14 cellular contexts compared by ENCODE assay signal in the genomic region with DNA sequence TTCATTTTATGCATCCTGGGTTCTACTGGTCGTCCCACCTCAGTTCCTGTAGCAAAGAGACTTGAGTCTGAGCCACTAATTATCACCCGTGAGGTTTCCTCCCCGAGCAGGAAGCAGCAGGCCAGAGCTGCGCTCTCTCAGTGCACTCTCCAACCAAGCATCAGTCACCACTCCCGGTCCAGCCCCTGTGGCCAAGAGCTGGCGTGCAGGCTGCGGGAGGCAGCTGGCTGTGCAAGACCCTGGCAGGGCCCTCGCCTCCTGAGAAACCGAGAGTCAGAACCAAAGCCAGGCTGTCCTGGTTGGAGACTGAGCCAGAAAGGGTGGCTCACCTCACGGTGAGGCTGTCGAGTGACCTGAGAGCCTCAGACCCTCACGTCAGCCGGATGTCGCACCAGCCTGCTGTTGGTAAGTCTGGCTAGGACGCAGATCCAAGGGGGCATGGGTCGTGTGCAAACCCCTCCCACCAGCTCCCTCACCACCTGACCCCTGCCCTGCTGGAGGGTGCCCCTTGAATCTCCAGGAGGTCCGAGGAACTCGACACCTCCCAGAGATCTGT. TPM values are rescaled to one million over a fixed set of nuclear protein-coding genes. Genes with fewer than 3 reads are reported as not detected.
DNase-seq lines count a peak whose midpoint lies in the region; ATAC-seq, FAIRE-seq and TF ChIP-seq lines count a peak whose summit lies in the region.
"Had no signal": no experiment of that assay in that cellular context is flagged by ENCODE, and none has a peak within 500 bp of the region (broad histone marks: within the 10 kb centered on the region; RNA-seq: fewer than 3 reads in every experiment).

No MANE protein-coding gene starts in this region.

- TF ChIP-seq POLR2A in H1 (IDR thresholded peaks at IDR 0.05; ENCODE audit: control extremely low read depth in 1 of 2, low read depth in 2 of 2, low read length in 2 of 2) = no peak

- H3K36me3 ChIP-seq in H1 (ENCODE audit: control insufficient read depth in 2 of 4, insufficient read depth in 4 of 4, low read length in 3 of 4) (no peaks in the 10 kb centered on the region), psoas muscle (ENCODE audit: insufficient read depth in 1 of 2, low read depth in 1 of 2) (peaks cover 0 to 5% of the 10 kb centered on the region in 2 donors), MM.1S (replicated peaks; ENCODE audit: insufficient read depth, low read length) (no peaks in the 10 kb centered on the region), OCI-LY7 (ENCODE audit: insufficient read depth, low read length) (no peaks in the 10 kb centered on the region)

- H3K4me2 ChIP-seq in H1 (ENCODE audit: insufficient read depth in 1 of 2, low read depth in 2 of 2, low read length in 2 of 2) (no peak overlapping the region), MM.1S (ENCODE audit: low read depth, low read length) (no peak overlapping the region), OCI-LY7 (ENCODE audit: low read length) (no peak overlapping the region)

- DNase-seq in ELF-1 (ENCODE audit: low read depth, low spot score) = peak; percentile 54
- DNase-seq in NCI-H2227 (lab: John Stamatoyannopoulos, UW; ENCODE audit: unreplicated experiment) = peak; percentile 57
- no peak for DNase-seq in H1 (ENCODE audit: low read depth in 1 of 2, low spot score in 2 of 2)
- DNase-seq in psoas muscle = peak; percentile 56 to 84
- no peak for DNase-seq in MM.1S
- DNase-seq in NCI-H1694 treated with DMSO at 0.1 percent for 48 hours (lab: John Stamatoyannopoulos, UW) = no peak
- no peak for DNase-seq in OCI-LY7 (ENCODE audit: low spot score)
- no peak for DNase-seq in NCI-H1105 treated with DMSO at 0.1 percent for 48 hours (lab: John Stamatoyannopoulos, UW)
- DNase-seq: activated CD4-positive, alpha-beta T cell treated with anti-CD3 and anti-CD28 coated beads for 48 hours; activated T-cell treated with anti-CD3 and anti-CD28 coated beads, Interleukin-2, amount 50 U/mL, for 4 hours; effector CD8-positive, alpha-beta T cell; left ventricle myocardium superior; NCI-H187 treated with DMSO at 0.1 percent for 48 hours; right lobe of liver had no signal

- peak overlapping the region; percentile 28 for H2BK120ac ChIP-seq in H1 (replicated peaks; ENCODE audit: low read depth, low read length)

- H3K9ac ChIP-seq in H1 (replicated peaks in 1 of 4; ENCODE audit: extremely low read depth in 1 of 4, low read depth in 3 of 4, low read length in 3 of 4) (no peak overlapping the region), MM.1S (ENCODE audit: low read length) (no peak overlapping the region)

- peaks cover 13% of the 10 kb centered on the region; the same call in 1 of the 2 replicates for H3K79me1 ChIP-seq in H1 (ENCODE audit: low read depth, low read length)

- H2BK20ac ChIP-seq in H1 (ENCODE audit: low read length) = no peak overlapping the region

- H3K27me3 ChIP-seq in H1 (replicated peaks in 1 of 4; ENCODE audit: control insufficient read depth in 3 of 4, extremely low read depth in 1 of 4, insufficient read depth in 3 of 4, low read length in 3 of 4) (no peaks in the 10 kb centered on the region; a peak in 1 of 7 replicates), psoas muscle (ENCODE audit: insufficient read depth in 3 of 3, low read length in 2 of 3) (no peaks in the 10 kb centered on the region), MM.1S (replicated peaks; ENCODE audit: insufficient read depth, low read length) (no peaks in the 10 kb centered on the region)
- H3K27me3 ChIP-seq: right lobe of liver had no signal

- intact Hi-C loops in psoas muscle (cut with DNase I) = loop anchor here in 1 of 2 donors (5.0 kb wide), 1 partner anchor 52 kb away; no protein-coding TSS in a partner anchor
- intact Hi-C loops in OCI-LY7 (cut with micrococcal nuclease; ENCODE audit: unreplicated experiment) = loop anchor here (5.0 kb wide), 1 partner anchor 37 kb away; no protein-coding TSS in a partner anchor

- no peak overlapping the region for H3K14ac ChIP-seq in H1 (ENCODE audit: insufficient read length)

- H2AFZ ChIP-seq in H1 (ENCODE audit: low read length) = no peak overlapping the region
- H2AFZ ChIP-seq in MM.1S (ENCODE audit: low read length) = no peak overlapping the region
- no peak overlapping the region for H2AFZ ChIP-seq in OCI-LY7 (ENCODE audit: low read length)

- no peak overlapping the region for H4K8ac ChIP-seq in H1 (ENCODE audit: extremely low read depth, insufficient read depth, low read length)

- H2BK15ac ChIP-seq in H1 (ENCODE audit: low read length) = no peak overlapping the region

- H3K9me3 ChIP-seq in H1 (ENCODE audit: insufficient read depth in 2 of 2, low read depth in 1 of 2, low read length in 1 of 2) (no peaks in the 10 kb centered on the region), psoas muscle (no peaks in the 10 kb centered on the region), MM.1S (replicated peaks; ENCODE audit: insufficient read depth, low read length) (no peaks in the 10 kb centered on the region), OCI-LY7 (ENCODE audit: low read length) (no peaks in the 10 kb centered on the region)
- H3K9me3 ChIP-seq: right lobe of liver had no signal

- 0 out of 2 replicates have a peak, but pooled peaks cover 2% of the 10 kb centered on the region for H3K23me2 ChIP-seq in H1 (ENCODE audit: low read depth, low read length)

- no peak overlapping the region for H3K18ac ChIP-seq in H1 (ENCODE audit: extremely low read depth, low read length)

- peak overlapping the region; percentile 59 for H4K91ac ChIP-seq in H1 (replicated peaks; ENCODE audit: insufficient read length, low read length)

- no peaks in the 10 kb centered on the region for H3F3A ChIP-seq in MM.1S (ENCODE audit: insufficient read depth, low read length)

- CTCF ChIA-PET in H1 (lab: Charles Lee; ENCODE audit: partially characterized antibody) = interaction anchor here (0.6 to 5.5 kb wide), 9 partner anchors 12 to 1723 kb away, joined by 3 to 36 read pairs (median 4); no protein-coding TSS in a partner anchor
- CTCF ChIA-PET in OCI-LY7 (lab: Charles Lee; ENCODE audit: unreplicated experiment) = no interaction called here

- peak; percentile 58 to 77 (median 70) for ATAC-seq in psoas muscle
- ATAC-seq: activated T-cell treated with anti-CD3 and anti-CD28 coated beads, Interleukin-2, amount 50 U/mL, for 4 hours; left ventricle myocardium superior; right lobe of liver had no signal

- TF ChIP-seq RAD21 in H1 (IDR thresholded peaks at IDR 0.05 in 1 of 2, conservative IDR thresholded peaks at IDR 0.05 in 1 of 2; ENCODE audit: low read depth in 2 of 2, low read length in 2 of 2) = no peak

- BruUV-seq in OCI-LY7 (replicated peaks; lab: Mats Ljungman, UMichigan) = no TSS peak

- no peak overlapping the region for H2BK5ac ChIP-seq in H1 (ENCODE audit: low read depth, low read length)

- H3K27ac ChIP-seq in H1 (ENCODE audit: low read depth, low read length) (no peak overlapping the region), psoas muscle (peak overlapping the region; percentile 78), MM.1S (ENCODE audit: low read length) (no peak overlapping the region), OCI-LY7 (ENCODE audit: low read depth, low read length, poor library complexity, severe bottlenecking) (no peak overlapping the region)
- H3K27ac ChIP-seq: right lobe of liver had no signal

- H3K4ac ChIP-seq in H1 (replicated peaks; ENCODE audit: insufficient read length, low read depth, low read length) = no peak overlapping the region

- WGBS in H1 (ENCODE audit: extremely low coverage in 1 of 2, insufficient coverage in 1 of 2, insufficient read length in 1 of 2, insufficient replicate concordance in 2 of 2, low coverage in 1 of 2, low lambda C conversion rate in 2 of 2, missing lambda C conversion rate in 1 of 2), 2 experiments = 90% methylated on average over 18 of the region's 18 CpGs; no CpG with 5 or more reads in 1 of the 2 experiments
- WGBS in psoas muscle, 3 donors = 4 to 23% (median 21%) methylated on average over 18 of the region's 18 CpGs

- H2BK12ac ChIP-seq in H1 (ENCODE audit: low read depth, low read length) = no peak overlapping the region

- no peaks in the 10 kb centered on the region for H3K9me2 ChIP-seq in MM.1S (replicated peaks; ENCODE audit: insufficient read depth, low read length)
- H3K9me2 ChIP-seq in OCI-LY7 (ENCODE audit: insufficient read depth, low read length) = no peaks in the 10 kb centered on the region

- POLR2A ChIA-PET in H1 (lab: Charles Lee; ENCODE audit: partially characterized antibody) = interaction anchor here (0.6 to 2.0 kb wide), 2 partner anchors 11 to 64 kb away, joined by 3 to 5 read pairs; no protein-coding TSS in a partner anchor
- POLR2A ChIA-PET in OCI-LY7 (lab: Charles Lee) = no interaction called here

- H4K20me1 ChIP-seq in H1 (replicated peaks in 1 of 2; ENCODE audit: control insufficient read depth in 1 of 2, insufficient read depth in 2 of 2, low read length in 2 of 2) (peaks cover 4 to 14% of the 10 kb centered on the region in 2 experiments), MM.1S (ENCODE audit: insufficient read depth, low read length) (no peaks in the 10 kb centered on the region), OCI-LY7 (ENCODE audit: insufficient read depth, low read length) (no peaks in the 10 kb centered on the region)

- peaks cover 6 to 26% (median 15%) of the 10 kb centered on the region in 4 experiments for H3K4me1 ChIP-seq in H1 (replicated peaks in 1 of 4; ENCODE audit: control insufficient read depth in 3 of 4, insufficient read depth in 4 of 4, low read length in 3 of 4)
- H3K4me1 ChIP-seq in psoas muscle = peaks cover 70% of the 10 kb centered on the region
- H3K4me1 ChIP-seq in MM.1S (ENCODE audit: low read length) = no peaks in the 10 kb centered on the region
- no peaks in the 10 kb centered on the region for H3K4me1 ChIP-seq in OCI-LY7 (ENCODE audit: insufficient read depth, low read length, poor library complexity, severe bottlenecking)

- no peak for FAIRE-seq in H1 (lab: Jason Lieb, UNC)

- H2AK5ac ChIP-seq in H1 (ENCODE audit: low read depth, low read length) = no peak overlapping the region

- H3K56ac ChIP-seq in H1 (replicated peaks; ENCODE audit: insufficient read length, low read depth, low read length) = no peak overlapping the region

- TF ChIP-seq EP300 in H1 (IDR thresholded peaks at IDR 0.05; ENCODE audit: borderline replicate concordance in 1 of 2, low read depth in 2 of 2, low read length in 2 of 2) = no peak

- TF ChIP-seq CTCF in H1 (IDR thresholded peaks at IDR 0.05; ENCODE audit: control extremely low read depth in 1 of 3, insufficient read depth in 1 of 3, low read depth in 1 of 3, low read length in 3 of 3) (no peak), psoas muscle (IDR thresholded peaks at IDR 0.05) (peak; percentile 19), MM.1S (IDR thresholded peaks at IDR 0.05; ENCODE audit: low read length) (no peak), OCI-LY7 (conservative IDR thresholded peaks at IDR 0.05; ENCODE audit: low read length) (no peak)

- no peak overlapping the region for H4K5ac ChIP-seq in H1 (ENCODE audit: insufficient read length, low read depth, low read length)

- H3K23ac ChIP-seq in H1 (ENCODE audit: insufficient read length) = no peak overlapping the region

- H3K79me2 ChIP-seq in H1 (ENCODE audit: control insufficient read depth in 1 of 2, insufficient read depth in 2 of 2, low read length in 2 of 2) = no peaks in the 10 kb centered on the region
- H3K79me2 ChIP-seq in MM.1S (ENCODE audit: low read length) = no peaks in the 10 kb centered on the region
- no peaks in the 10 kb centered on the region for H3K79me2 ChIP-seq in OCI-LY7 (ENCODE audit: insufficient read depth, low read depth, low read length)

- H3K4me3 ChIP-seq in H1 (ENCODE audit: extremely low read depth in 1 of 4, insufficient read depth in 2 of 4, low read depth in 3 of 4, low read length in 4 of 4) = no peak overlapping the region
- peak overlapping the region; percentile 25 for H3K4me3 ChIP-seq in psoas muscle
- H3K4me3 ChIP-seq in MM.1S (ENCODE audit: low read length) = no peak overlapping the region
- H3K4me3 ChIP-seq in OCI-LY7 (ENCODE audit: low read depth, low read length, poor library complexity, severe bottlenecking) = no peak overlapping the region
- H3K4me3 ChIP-seq: right lobe of liver had no signal

RNA-seq across cellular contexts. Expression of a gene that starts 7.1 kb away (rescaled TPM):
- 21.7 and 22.2 TPM in 2 replicates for total RNA-seq in H1 (2021; fragmentation: NEBNext Ultra II Directional; extraction: Animal tissue kit (Norgen Biotek cat#: 25700))
- polyA plus RNA-seq in H1 (2011; rRNA removed) (27.9 and 40.1 TPM in 2 replicates), psoas muscle (10 to 100 TPM in 1 of 3 donors, 1 to 10 TPM in 2; 8.6 to 15.7 (median 8.9) TPM)
- 18.9 TPM for polyA plus RNA-seq in H1 (2011; cell fraction: cytosol; rRNA removed)
- 37.7 TPM for polyA plus RNA-seq in H1 (2011; cell fraction: nucleus; rRNA removed)
- 18.7 to 23.4 TPM (median 21.9 TPM) in 4 replicates for polyA plus RNA-seq in H1 (2012, experiment 1 of 2)
- polyA plus RNA-seq in H1 (2012, experiment 2 of 2) = 19.4 TPM
- 25.2 TPM for polyA plus RNA-seq in H1 (2013, experiment 1 of 2)
- polyA plus RNA-seq in H1 (2013, experiment 2 of 2) = 25.2 TPM
- 21.9 and 35.2 TPM in 2 replicates for polyA minus RNA-seq in H1 (2011; rRNA and poly(A)+ RNA removed)
- polyA minus RNA-seq in H1 (2011; cell fraction: cytosol; rRNA and poly(A)+ RNA removed) = 23.3 TPM
- 23.5 TPM for polyA minus RNA-seq in H1 (2011; cell fraction: nucleus; rRNA and poly(A)+ RNA removed)
- total RNA-seq in psoas muscle (10 to 100 TPM; 12.3 to 47.4 (median 22.8) TPM), OCI-LY7 (2022) (not detected in 2 replicates)
- total RNA-seq in OCI-LY7 (2014; rRNA removed; shearing (Covaris generic)) = not detected in 2 replicates

Comparison
In these comparisons a context has a peak if more than half of its experiments do, and no peak if none do; other contexts are left out.
1. DNase-seq: peak in ELF-1 (single experiment), NCI-H2227 (single experiment) and psoas muscle (2 of 2); none in H1 (0 of 2), MM.1S (single experiment), NCI-H1694 treated with DMSO at 0.1 percent for 48 hours (single experiment), OCI-LY7 (single experiment) and NCI-H1105 treated with DMSO at 0.1 percent for 48 hours (single experiment).
2. RNA of a gene that starts 7.1 kb away (total RNA-seq): 12.3 to 47.4 TPM in psoas muscle and 21.7 to 22.2 TPM in H1; not detected in OCI-LY7; every median in the first group is over 10 times any median in the second.